Comparison of ENCODE assay signal across 8 cellular contexts in genomic region chr6:136067731-136068341, GRCh38.
DNase-seq lines count a peak whose midpoint lies in the region; ATAC-seq and TF ChIP-seq lines count a peak whose summit lies in the region.
"Had no signal": no experiment of that assay in that cellular context is flagged by ENCODE, and none has a peak within 500 bp of the region (broad histone marks: within the 10 kb centered on the region; RNA-seq: fewer than 3 reads in every experiment).

No MANE protein-coding gene starts in this region.

- ATAC-seq in upper lobe of left lung (ENCODE audit: low FRiP score in 2 of 2) (no peak), HG03097 (IDR thresholded peaks at IDR 0.05; ENCODE audit: low FRiP score, unreplicated experiment) (no peak)
- ATAC-seq: activated CD4-positive, alpha-beta T cell treated with anti-CD3 and anti-CD28 coated beads for 36 hours had no signal

- H3K27ac ChIP-seq in HUES48 (ENCODE audit: low read depth, low read length) (peak overlapping the region; percentile 93), upper lobe of left lung (peak overlapping the region in 3 of 4 donors; percentile 1 to 38 (median 30))

- peak; percentile 77 for DNase-seq in choroid plexus epithelial cell (ENCODE audit: low read depth)
- DNase-seq in iPS-NIHi7 (ENCODE audit: extremely low spot score) = peak; percentile 67
- peak in 1 of 2 donors; percentile 24 for DNase-seq in upper lobe of left lung
- DNase-seq in NOMO-1 treated with DMSO at 0.1 percent for 48 hours (lab: John Stamatoyannopoulos, UW; ENCODE audit: unreplicated experiment) = no peak
- DNase-seq in DMS153 treated with DMSO at 0.1 percent for 48 hours (lab: John Stamatoyannopoulos, UW; ENCODE audit: unreplicated experiment) = no peak
- DNase-seq: activated CD4-positive, alpha-beta T cell treated with anti-CD3 and anti-CD28 coated beads for 36 hours had no signal

- H3K27me3 ChIP-seq in HUES48 (ENCODE audit: control insufficient read depth, insufficient read depth, low read length) = no peaks in the 10 kb centered on the region
- no peaks in the 10 kb centered on the region for H3K27me3 ChIP-seq in upper lobe of left lung

- H3K9me3 ChIP-seq in HUES48 (ENCODE audit: control insufficient read depth, insufficient read depth, low read length) (no peaks in the 10 kb centered on the region), upper lobe of left lung (no peaks in the 10 kb centered on the region)

- H3K4me3 ChIP-seq in HUES48 (ENCODE audit: low read depth, low read length) (no peak overlapping the region), choroid plexus epithelial cell (ENCODE audit: low read depth, low read length) (no peak overlapping the region), upper lobe of left lung (no peak overlapping the region)

- H3K9ac ChIP-seq in HUES48 (ENCODE audit: low read depth, low read length) = no peak overlapping the region

- TF ChIP-seq POLR2A in upper lobe of left lung (IDR thresholded peaks at IDR 0.05) = no peak

- TF ChIP-seq CTCF in choroid plexus epithelial cell (conservative IDR thresholded peaks at IDR 0.05; ENCODE audit: low read depth, low read length) = no peak
- TF ChIP-seq CTCF in upper lobe of left lung (IDR thresholded peaks at IDR 0.05) = no peak

- whole genome bisulfite sequencing in upper lobe of left lung, 2 donors = 65 to 66% methylated on average over 10 of the region's 10 CpGs

- H3K36me3 ChIP-seq in HUES48 (ENCODE audit: control insufficient read depth, insufficient read depth, low read length) (no peaks in the 10 kb centered on the region), upper lobe of left lung (no peaks in the 10 kb centered on the region)

- peak in 1 of 4 donors; percentile 41 for TF ChIP-seq EP300 in upper lobe of left lung (IDR thresholded peaks at IDR 0.05)

- peaks cover 15% of the 10 kb centered on the region for H3K4me1 ChIP-seq in HUES48 (ENCODE audit: control insufficient read depth, insufficient read depth, low read length)
- H3K4me1 ChIP-seq in upper lobe of left lung = peaks cover 0 to 3% (median 0%) of the 10 kb centered on the region in 4 donors

Comparison
In these comparisons a context has a peak if more than half of its experiments do, and no peak if none do; other contexts are left out.
1. DNase-seq: peak in choroid plexus epithelial cell (single experiment) and iPS-NIHi7 (single experiment); none in NOMO-1 treated with DMSO at 0.1 percent for 48 hours (single experiment) and DMS153 treated with DMSO at 0.1 percent for 48 hours (single experiment).